21 cellular contexts compared by ENCODE assay signal in the genomic region with DNA sequence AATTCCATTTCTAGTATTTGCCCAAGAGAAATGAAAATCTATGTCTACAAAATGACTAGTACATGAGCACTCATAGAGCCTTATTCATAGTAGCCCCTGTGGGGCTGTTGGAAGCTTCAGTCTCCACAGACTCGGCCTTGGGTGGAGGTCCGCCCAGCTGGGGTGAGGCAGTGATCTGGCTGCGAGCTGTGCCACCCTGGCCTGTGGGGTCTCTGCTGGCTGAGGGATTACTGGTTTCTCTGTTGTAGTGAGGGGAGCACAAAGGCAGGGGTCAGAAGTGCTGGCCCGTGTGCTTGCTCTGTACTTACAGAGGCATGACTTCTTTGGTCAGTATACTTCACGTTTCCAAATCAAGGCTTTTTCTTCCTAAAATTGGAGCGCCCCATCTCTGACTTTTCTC.
"Had no signal": no experiment of that assay in that cellular context is flagged by ENCODE, and none has a peak within 500 bp of the region (broad histone marks: within the 10 kb centered on the region; RNA-seq: fewer than 3 reads in every experiment).

No MANE protein-coding gene starts in this region.

- H3K27ac ChIP-seq: RWPE1 had no signal

- ATAC-seq: HepG2 had no signal

- H3K27me3 ChIP-seq: MG63 had no signal

- H3K4me3 ChIP-seq: MG63 had no signal

- H3K4me2 ChIP-seq: SK-N-SH had no signal

- H3K9me2 ChIP-seq: SK-N-SH had no signal

- H3K9me3 ChIP-seq: MG63, SK-N-SH had no signal

- H3K36me3 ChIP-seq: MG63 had no signal

- DNase-seq: IMR-90, Karpas-422, KG1, MG63, NCI-H1092, NCI-H1105 treated with DMSO at 0.1 percent for 48 hours, NCI-H1436, NCI-H187, NCI-H2029, NCI-H2081 treated with DMSO at 0.1 percent for 48 hours, NCI-H2171, NCI-H226, NCI-H446, NCI-H510A, NCI-H524 treated with DMSO at 0.1 percent for 48 hours, NCI-H69, NCI-H774, SHP77, SK-N-SH had no signal

- H3K9ac ChIP-seq: SK-N-SH had no signal
